In genomic region chr2:238839428-238839827, GRCh38 we compare ENCODE assay signal across 16 cellular contexts. TPM values are rescaled to one million over a fixed set of nuclear protein-coding genes. Genes with fewer than 3 reads are reported as not detected.
"Had no signal": no experiment of that assay in that cellular context is flagged by ENCODE, and none has a peak within 500 bp of the region (broad histone marks: within the 10 kb centered on the region; RNA-seq: fewer than 3 reads in every experiment).

No MANE protein-coding gene starts in this region.

- H3K4me3 ChIP-seq: ascending aorta, psoas muscle had no signal

- ATAC-seq: activated T-helper 17 cell treated with anti-CD3 and anti-CD28 coated beads, Interleukin-2, amount 50 U/mL, for 72 hours; psoas muscle; sciatic nerve; stimulated activated memory B cell treated with anti-CD40 and anti-IgM and Interleukin-4, amounts not matched to agents 10 μg/mL and 1 μg/mL and 100 μg/mL, for 72 hours had no signal

- H3K4me1 ChIP-seq: ascending aorta, psoas muscle had no signal

- H3K27me3 ChIP-seq: ascending aorta had no signal

- H3K27ac ChIP-seq: ascending aorta, psoas muscle had no signal

- H3K36me3 Mint-ChIP-seq: immature natural killer cell; stimulated activated memory B cell treated with anti-CD40 and anti-IgM and Interleukin-4, amounts not matched to agents 10 μg/mL and 1 μg/mL and 100 μg/mL, for 72 hours had no signal

- H3K36me3 ChIP-seq: ascending aorta had no signal

- H3K9me3 ChIP-seq: ascending aorta, psoas muscle had no signal

- FAIRE-seq: colon, frontal cortex had no signal

- H3K4me1 Mint-ChIP-seq: activated T-helper 17 cell treated with anti-CD3 and anti-CD28 coated beads, Interleukin-2, amount 50 U/mL, for 72 hours; immature natural killer cell; neural crest cell; stimulated activated memory B cell treated with anti-CD40 and anti-IgM and Interleukin-4, amounts not matched to agents 10 μg/mL and 1 μg/mL and 100 μg/mL, for 72 hours had no signal

- H3K4me3 Mint-ChIP-seq: activated T-helper 17 cell treated with anti-CD3 and anti-CD28 coated beads, Interleukin-2, amount 50 U/mL, for 72 hours; immature natural killer cell; neural crest cell; stimulated activated memory B cell treated with anti-CD40 and anti-IgM and Interleukin-4, amounts not matched to agents 10 μg/mL and 1 μg/mL and 100 μg/mL, for 72 hours had no signal

- H3K9me3 Mint-ChIP-seq: activated T-helper 17 cell treated with anti-CD3 and anti-CD28 coated beads, Interleukin-2, amount 50 U/mL, for 72 hours; immature natural killer cell; neural crest cell; stimulated activated memory B cell treated with anti-CD40 and anti-IgM and Interleukin-4, amounts not matched to agents 10 μg/mL and 1 μg/mL and 100 μg/mL, for 72 hours had no signal

- DNase-seq: activated CD4-positive, alpha-beta T cell treated with anti-CD3 and anti-CD28 coated beads, Interleukin-2, amount 50 U/mL, for 4 hours; activated CD4-positive, CD25-positive, alpha-beta regulatory T cell treated with anti-CD3 and anti-CD28 coated beads, Interleukin-2, amount 50 U/mL, for 72 hours; activated naive CD4-positive, alpha-beta T cell treated with Interleukin-2 at 50 U/mL for 16 hours; activated T-cell treated with anti-CD3 and anti-CD28 coated beads for 4 hours; head of caudate nucleus; immature natural killer cell; midbrain; psoas muscle; stimulated activated CD4-positive, alpha-beta T cell treated with anti-CD3 and anti-CD28 coated beads, Interleukin-1b, Interleukin-23, amount 100 ng/mL, for 48 hours had no signal

- H3K27ac Mint-ChIP-seq: activated T-helper 17 cell treated with anti-CD3 and anti-CD28 coated beads, Interleukin-2, amount 50 U/mL, for 72 hours; immature natural killer cell; stimulated activated memory B cell treated with anti-CD40 and anti-IgM and Interleukin-4, amounts not matched to agents 10 μg/mL and 1 μg/mL and 100 μg/mL, for 72 hours had no signal

RNA-seq across cellular contexts. Expression of gene TWIST2, which starts 8.5 kb away (rescaled TPM):
- total RNA-seq: activated T-helper 17 cell treated with anti-CD3 and anti-CD28 coated beads, Interleukin-2, amount 50 U/mL, for 72 hours; frontal cortex had no signal
